ENCODE assay signal across 16 cellular contexts in genomic region chr17:46071796-46072195, GRCh38.
A peak's percentile ranks its signal among the peaks of the same experiment; 100 is the strongest.
DNase-seq lines count a peak whose midpoint lies in the region; ATAC-seq and TF ChIP-seq lines count a peak whose summit lies in the region.
"Had no signal": no experiment of that assay in that cellular context is flagged by ENCODE, and none has a peak within 500 bp of the region (broad histone marks: within the 10 kb centered on the region; RNA-seq: fewer than 3 reads in every experiment).

No MANE protein-coding gene starts in this region.

- no peak overlapping the region for H3K56ac ChIP-seq in H9 (ENCODE audit: insufficient read length, low read depth, low read length)

- H3K4me1 Mint-ChIP-seq in H9: peaks cover 35 to 38% of the 10 kb centered on the region in 2 experiments
- peaks cover 46% of the 10 kb centered on the region for H3K4me1 Mint-ChIP-seq in brain

- peaks cover 8% of the 10 kb centered on the region; the same call in 1 of the 2 replicates for H3K79me2 ChIP-seq in H9 (ENCODE audit: insufficient read depth, low read length)

- H2AFZ ChIP-seq in H9 (ENCODE audit: low read length): no peak overlapping the region

- no peak overlapping the region for H3K23ac ChIP-seq in H9 (ENCODE audit: insufficient read length, low read depth, low read length)

- DNase-seq in H9 (no peak), NCI-H187 treated with DMSO at 0.1 percent for 48 hours (lab: John Stamatoyannopoulos, UW) (peak; percentile 23), renal cortical epithelial cell (ENCODE audit: low read depth) (peak; percentile 62), right cardiac atrium (no peak), RPMI8226 (no peak), COLO829 (ENCODE audit: low spot score) (no peak)
- DNase-seq: activated CD4-positive, CD25-positive, alpha-beta regulatory T cell treated with anti-CD3 and anti-CD28 coated beads, Interleukin-2, amount 50 U/mL, for 72 hours; activated CD8-positive, alpha-beta memory T cell treated with anti-CD3 and anti-CD28 coated beads, Interleukin-2, amount 50 U/mL, for 48 hours; activated naive CD4-positive, alpha-beta T cell treated with anti-CD3 and anti-CD28 coated beads for 36 hours; DND-41; effector CD4-positive, alpha-beta T cell; natural killer cell; NCI-H2029; retina; SHP77 had no signal

- no peak overlapping the region for H3K9ac ChIP-seq in H9 (ENCODE audit: extremely low read depth, insufficient read length, low read length)

- H4K8ac ChIP-seq in H9 (replicated peaks; ENCODE audit: insufficient read length, low read depth, low read length): no peak overlapping the region

- WGBS in H9 (ENCODE audit: extremely low coverage, insufficient read length, low lambda C conversion rate): no CpG with 5 or more reads among the region's 5 CpGs
- WGBS in right cardiac atrium: 87% methylated on average over 5 of the region's 5 CpGs

- no peak overlapping the region for H4K5ac ChIP-seq in H9 (ENCODE audit: insufficient read length, low read depth, low read length)

- no peak overlapping the region for H3K4ac ChIP-seq in H9 (ENCODE audit: low read depth, low read length)

- H3K27me3 Mint-ChIP-seq in H9 (ENCODE audit: low read depth): no peaks in the 10 kb centered on the region
- no peaks in the 10 kb centered on the region for H3K27me3 Mint-ChIP-seq in brain

- H3T11ph ChIP-seq in H9 (ENCODE audit: low read length): no peak overlapping the region

- TF ChIP-seq CTCF in H9 (conservative IDR thresholded peaks at IDR 0.05) (no peak), brain (conservative IDR thresholded peaks at IDR 0.05) (no peak)

- peaks cover 9 to 29% (median 22%) of the 10 kb centered on the region in 3 experiments for H3K36me3 Mint-ChIP-seq in H9 (ENCODE audit: insufficient read depth in 1 of 3, low read depth in 3 of 3)
- H3K36me3 Mint-ChIP-seq in brain: peaks cover 58% of the 10 kb centered on the region
- H3K36me3 Mint-ChIP-seq: natural killer cell had no signal

- H2BK15ac ChIP-seq in H9 (ENCODE audit: low read depth, low read length): no peak overlapping the region

- H3K4me2 ChIP-seq in H9 (ENCODE audit: insufficient read depth, insufficient read length, low read length): no peak overlapping the region

- H3K27ac ChIP-seq in H9 (ENCODE audit: insufficient read length, low read depth, low read length): no peak overlapping the region
- no peak overlapping the region for H3K27ac ChIP-seq in right cardiac atrium (ENCODE audit: low read length)

- H3K27me3 ChIP-seq in H9 (ENCODE audit: insufficient read depth, low read length) (no peaks in the 10 kb centered on the region), right cardiac atrium (ENCODE audit: control insufficient read depth, insufficient read depth) (no peaks in the 10 kb centered on the region)

- H3K4me3 Mint-ChIP-seq in H9 (no peak overlapping the region), brain (no peak overlapping the region)
- H3K4me3 Mint-ChIP-seq: activated naive CD4-positive, alpha-beta T cell treated with anti-CD3 and anti-CD28 coated beads for 36 hours; natural killer cell had no signal

- intact Hi-C loops in right cardiac atrium (cut with DNase I): no loop called here

- peaks cover 1 to 4% of the 10 kb centered on the region in 2 experiments; a peak in 3 of 5 replicates for H3K9me3 Mint-ChIP-seq in H9
- H3K9me3 Mint-ChIP-seq in brain: peaks cover 0 to 18% (median 4%) of the 10 kb centered on the region in 5 experiments
- H3K9me3 Mint-ChIP-seq: natural killer cell had no signal

- H3K23me2 ChIP-seq in H9 (ENCODE audit: insufficient read length, low read depth, low read length, poor library complexity, severe bottlenecking): no peaks in the 10 kb centered on the region

- H2AK5ac ChIP-seq in H9 (ENCODE audit: insufficient read length, low read length): no peak overlapping the region

- H3K9me3 ChIP-seq in H9 (ENCODE audit: control insufficient read depth, low read depth, low read length) (no peaks in the 10 kb centered on the region), right cardiac atrium (ENCODE audit: control insufficient read depth, low read length) (no peaks in the 10 kb centered on the region)

- H3K4me1 ChIP-seq in H9 (ENCODE audit: insufficient read depth, low read length): peaks cover 3% of the 10 kb centered on the region; the same call in 1 of the 2 replicates
- no peaks in the 10 kb centered on the region for H3K4me1 ChIP-seq in right cardiac atrium (ENCODE audit: control insufficient read depth, insufficient read depth, low read length)

- H2BK120ac ChIP-seq in H9 (ENCODE audit: low read depth, low read length, poor library complexity, severe bottlenecking): no peak overlapping the region

- ATAC-seq in right cardiac atrium: no peak
- ATAC-seq: natural killer cell had no signal

- no peak overlapping the region for H2BK12ac ChIP-seq in H9 (ENCODE audit: insufficient read length, low read depth, low read length)

- no peak overlapping the region for H3K4me3 ChIP-seq in right cardiac atrium (ENCODE audit: low read length)

- no peak overlapping the region for H4K91ac ChIP-seq in H9 (ENCODE audit: insufficient read length, low read depth, low read length)

- no peaks in the 10 kb centered on the region for H3K79me1 ChIP-seq in H9 (ENCODE audit: insufficient read depth, low read depth, low read length, poor library complexity, severe bottlenecking)

- H2BK5ac ChIP-seq in H9 (ENCODE audit: insufficient read length, low read length): no peak overlapping the region

- H3K27ac Mint-ChIP-seq in H9: peak overlapping the region; percentile 64 to 80 (median 67); a peak in 6 of 7 replicates
- peak overlapping the region in 3 of 5 experiments; percentile 36 to 76 (median 63) for H3K27ac Mint-ChIP-seq in brain
- H3K27ac Mint-ChIP-seq: activated naive CD4-positive, alpha-beta T cell treated with anti-CD3 and anti-CD28 coated beads for 36 hours had no signal

- no peak overlapping the region for H3K14ac ChIP-seq in H9 (ENCODE audit: insufficient read depth, low read length)

- no peak overlapping the region for H3K18ac ChIP-seq in H9 (ENCODE audit: insufficient read length, low read depth, low read length)

- no peaks in the 10 kb centered on the region for H4K20me1 ChIP-seq in H9 (ENCODE audit: control insufficient read depth, insufficient read depth, insufficient read length)

- H2BK20ac ChIP-seq in H9 (ENCODE audit: low read depth, low read length, poor library complexity, severe bottlenecking): no peak overlapping the region

Comparison
In these comparisons a context has a peak if more than half of its experiments do, and no peak if none do; other contexts are left out.
1. DNase-seq: peak in NCI-H187 treated with DMSO at 0.1 percent for 48 hours (single experiment) and renal cortical epithelial cell (single experiment); none in H9 (single experiment), right cardiac atrium (0 of 3), RPMI8226 (single experiment) and COLO829 (single experiment).